19 cellular contexts compared by ENCODE assay signal in the genomic region with DNA sequence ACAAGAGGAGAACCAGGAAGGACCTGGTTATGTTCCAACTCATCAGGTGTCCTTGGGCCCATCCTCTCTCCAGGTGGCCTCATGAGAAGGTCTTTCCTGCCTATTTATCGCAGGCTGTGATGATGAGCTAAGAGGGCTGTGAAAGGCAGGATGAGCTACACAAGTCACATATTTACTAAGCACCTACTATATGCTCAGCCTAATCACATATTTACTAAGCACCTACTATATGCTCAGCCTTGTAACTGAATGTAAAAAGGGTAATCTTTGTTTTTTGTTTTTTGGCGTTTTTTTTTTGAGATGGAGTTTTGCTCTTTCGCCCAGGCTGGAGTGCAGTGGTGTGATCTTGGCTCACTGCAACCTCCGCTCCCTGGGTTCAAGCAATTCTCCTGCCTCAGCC. TPM values are rescaled to one million over a fixed set of nuclear protein-coding genes. Genes with fewer than 3 reads are reported as not detected.
"Had no signal": no experiment of that assay in that cellular context is flagged by ENCODE, and none has a peak within 500 bp of the region (broad histone marks: within the 10 kb centered on the region; RNA-seq: fewer than 3 reads in every experiment).

No MANE protein-coding gene starts in this region.

- H3K9me3 ChIP-seq: esophagus muscularis mucosa, gastroesophageal sphincter, neutrophil, suprapubic skin, thyroid gland had no signal

- H3K27me3 ChIP-seq: esophagus muscularis mucosa, gastroesophageal sphincter, suprapubic skin, thyroid gland had no signal

- ATAC-seq: effector memory CD8-positive, alpha-beta T cell; gastroesophageal sphincter; left lobe of liver; naive thymus-derived CD4-positive, alpha-beta T cell had no signal

- H3K27ac ChIP-seq: epithelial cell of prostate, esophagus muscularis mucosa, gastroesophageal sphincter, neutrophil, suprapubic skin, thyroid gland had no signal

- DNase-seq: effector memory CD8-positive, alpha-beta T cell; glutamatergic neuron; islet precursor cell; mammary epithelial cell; naive thymus-derived CD4-positive, alpha-beta T cell; small intestine; stimulated activated CD4-positive, alpha-beta T cell treated with anti-CD3 and anti-CD28 coated beads, Interleukin-2, amount 100 ng/mL, for 48 hours; stimulated activated naive CD4-positive, alpha-beta T cell treated with Interleukin-2 at 50 U/mL for 16 hours; thyroid gland had no signal

- H3K4me3 ChIP-seq: esophagus muscularis mucosa, gastroesophageal sphincter, suprapubic skin, thyroid gland had no signal

- H3K36me3 ChIP-seq: neutrophil, suprapubic skin, thyroid gland had no signal

RNA-seq across cellular contexts. Expression of gene NPFFR1, which starts 44.2 kb away (rescaled TPM):
- total RNA-seq: esophagus muscularis mucosa, fibroblast of villous mesenchyme, left lobe of liver, mesenteric fat pad, osteoblast, pulmonary artery endothelial cell had no signal
- polyA plus RNA-seq: naive thymus-derived CD4-positive, alpha-beta T cell had no signal
